ENCODE assay signal across 27 cellular contexts in the genomic region with DNA sequence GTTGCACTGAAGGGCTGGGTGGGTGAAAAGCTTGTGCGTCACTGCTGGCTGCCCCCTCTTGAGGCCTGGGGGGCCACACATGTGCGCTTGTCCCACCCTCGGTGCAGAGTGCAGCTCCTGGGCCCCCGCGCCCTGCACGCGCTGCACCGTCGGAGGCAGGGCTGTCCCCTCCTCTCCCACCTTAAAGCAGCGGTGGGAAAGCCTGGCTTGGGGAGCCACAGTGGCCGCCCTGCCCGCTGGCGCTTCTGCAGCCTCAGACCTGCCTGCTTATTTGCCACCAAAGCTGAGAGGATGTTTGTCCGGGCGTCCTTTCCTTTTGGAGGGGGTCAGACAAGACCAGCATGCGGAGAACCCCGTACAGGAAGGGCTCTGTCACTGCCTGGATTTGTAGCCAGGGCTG. TPM values are rescaled to one million over a fixed set of nuclear protein-coding genes. Genes with fewer than 3 reads are reported as not detected.
"Had no signal": no experiment of that assay in that cellular context is flagged by ENCODE, and none has a peak within 500 bp of the region (broad histone marks: within the 10 kb centered on the region; RNA-seq: fewer than 3 reads in every experiment).

No MANE protein-coding gene starts in this region.

- H3K9ac ChIP-seq: parathyroid adenoma had no signal

- ATAC-seq: effector memory CD8-positive, alpha-beta T cell; esophagus mucosa; natural killer cell; stimulated activated effector memory CD8-positive, alpha-beta T cell treated with anti-CD3 and anti-CD28 coated beads, Interleukin-12 subunit alpha, Interleukin-12 subunit beta, amount 100 ng/mL, for 72 hours had no signal

- H3K36me3 ChIP-seq: uterus had no signal

- H3K27ac ChIP-seq: brain microvascular endothelial cell, dorsolateral prefrontal cortex, gastrocnemius medialis, neutrophil, parathyroid adenoma, uterus, WERI-Rb-1 had no signal

- H2AFZ ChIP-seq: parathyroid adenoma had no signal

- DNase-seq: activated CD4-positive, CD25-positive, alpha-beta regulatory T cell treated with anti-CD3 and anti-CD28 coated beads, Interleukin-2, amount 50 U/mL, for 72 hours; activated gamma-delta T cell treated with Interleukin-2 at 50 U/mL for 16 hours; activated T-cell treated with anti-CD3 and anti-CD28 coated beads, Interleukin-2, amount 50 U/mL, for 1 hour; aorta; brain microvascular endothelial cell; central memory CD4-positive, alpha-beta T cell; dorsolateral prefrontal cortex; effector memory CD8-positive, alpha-beta T cell; gastrocnemius medialis; hypothalamus; left ventricle myocardium superior; mammary epithelial cell; midbrain; natural killer cell; small intestine; stimulated activated CD4-positive, alpha-beta T cell treated with anti-CD3 and anti-CD28 coated beads, Interleukin-2, amount 100 ng/mL, for 24 hours; stomach; transverse colon; uterus; WERI-Rb-1 had no signal

- H3K9me3 ChIP-seq: gastrocnemius medialis, neutrophil, stomach, transverse colon, uterus had no signal

- H3K4me3 ChIP-seq: dorsolateral prefrontal cortex, gastrocnemius medialis, stomach, transverse colon, uterus had no signal

- H3K4me1 ChIP-seq: gastrocnemius medialis, parathyroid adenoma, uterus had no signal

- H3K27me3 ChIP-seq: brain microvascular endothelial cell, dorsolateral prefrontal cortex, gastrocnemius medialis, neutrophil, stomach, transverse colon, uterus had no signal

RNA-seq across cellular contexts. Expression of a gene that starts 46.8 kb away (rescaled TPM):
- total RNA-seq: endothelial cell of umbilical vein, esophagus mucosa, left ventricle myocardium superior, sciatic nerve, temporal lobe, uterus had no signal
- polyA plus RNA-seq: endothelial cell of umbilical vein, mammary epithelial cell had no signal
